ENCODE assay signal across 12 cellular contexts in genomic region chr3:114650808-114651207, GRCh38.
DNase-seq lines count a peak whose midpoint lies in the region; ATAC-seq and TF ChIP-seq lines count a peak whose summit lies in the region.
"Had no signal": no experiment of that assay in that cellular context is flagged by ENCODE, and none has a peak within 500 bp of the region (broad histone marks: within the 10 kb centered on the region; RNA-seq: fewer than 3 reads in every experiment).

No MANE protein-coding gene starts in this region.

- H3K14ac ChIP-seq in mesenchymal stem cell (ENCODE audit: low read length in 2 of 2) = no peak overlapping the region

- TF ChIP-seq CTCF in AG09309 (IDR thresholded peaks at IDR 0.05; ENCODE audit: control insufficient read depth, insufficient read depth, low read depth, low read length, missing control alignments) = no peak
- no peak for TF ChIP-seq CTCF in choroid plexus epithelial cell (conservative IDR thresholded peaks at IDR 0.05; ENCODE audit: low read depth, low read length)
- TF ChIP-seq CTCF in body of pancreas (IDR thresholded peaks at IDR 0.05) = no peak

- TF ChIP-seq POLR2A in body of pancreas (IDR thresholded peaks at IDR 0.05) = no peak

- intact Hi-C loops in body of pancreas (cut with DNase I) = no loop called here

- H3K18ac ChIP-seq in mesenchymal stem cell (ENCODE audit: low read depth in 1 of 2, low read length in 2 of 2) = no peak overlapping the region

- no peak overlapping the region for H4K8ac ChIP-seq in mesenchymal stem cell (ENCODE audit: low read length)

- no peak overlapping the region for H2AK5ac ChIP-seq in mesenchymal stem cell (ENCODE audit: low read length, severe bottlenecking)

- H3K23ac ChIP-seq in mesenchymal stem cell (ENCODE audit: low read length in 2 of 2) = no peak overlapping the region

- H3K4me3 ChIP-seq in AG09309 (ENCODE audit: control insufficient read depth, low read depth, low read length) (no peak overlapping the region), choroid plexus epithelial cell (ENCODE audit: low read depth, low read length) (no peak overlapping the region), mesenchymal stem cell (ENCODE audit: insufficient read depth in 1 of 2, low read depth in 1 of 2, low read length in 2 of 2) (no peak overlapping the region), body of pancreas (no peak overlapping the region)

- H3K27ac ChIP-seq in mesenchymal stem cell (ENCODE audit: low read length, poor library complexity, severe bottlenecking) (no peak overlapping the region), body of pancreas (peak overlapping the region in 1 of 4 donors; percentile 13)

- no peak overlapping the region for H3K4me2 ChIP-seq in mesenchymal stem cell (ENCODE audit: low read length, poor library complexity, severe bottlenecking)

- no peaks in the 10 kb centered on the region for H3K36me3 ChIP-seq in mesenchymal stem cell (ENCODE audit: control insufficient read depth in 1 of 2, insufficient read depth in 2 of 2, low read depth in 1 of 2, low read length in 2 of 2)
- H3K36me3 ChIP-seq in body of pancreas (replicated peaks in 1 of 2; ENCODE audit: insufficient read depth in 1 of 2, low read depth in 2 of 2) = no peaks in the 10 kb centered on the region

- no peak overlapping the region for H2BK120ac ChIP-seq in mesenchymal stem cell (ENCODE audit: low read depth, low read length)

- no peak overlapping the region for H4K91ac ChIP-seq in mesenchymal stem cell (ENCODE audit: low read length)

- DNase-seq in AG09309 (ENCODE audit: low read depth) (peak; percentile 33), HT1080 (ENCODE audit: low read depth) (peak; percentile 66), choroid plexus epithelial cell (ENCODE audit: low read depth) (peak; percentile 67), mesenchymal stem cell (peak; percentile 14), NCI-H2107 treated with DMSO at 0.1 percent for 48 hours (lab: John Stamatoyannopoulos, UW; ENCODE audit: unreplicated experiment) (no peak), body of pancreas (no peak), NCI-H1048 (lab: John Stamatoyannopoulos, UW) (no peak)
- DNase-seq: activated naive CD4-positive, alpha-beta T cell treated with anti-CD3 and anti-CD28 coated beads, Interleukin-2, amount 10 ng/mL, durations not matched to agents 7 days and 5 days; CD8-positive, alpha-beta T cell; stimulated activated CD4-positive, alpha-beta T cell treated with anti-CD3 and anti-CD28 coated beads, Interleukin-4, amount 100 ng/mL, for 24 hours had no signal

- no peak overlapping the region for H2BK5ac ChIP-seq in mesenchymal stem cell (ENCODE audit: low read depth, low read length, poor library complexity, severe bottlenecking)

- no peaks in the 10 kb centered on the region for H3K79me1 ChIP-seq in mesenchymal stem cell (replicated peaks; ENCODE audit: low read length, poor library complexity, severe bottlenecking)

- H3K9ac ChIP-seq in mesenchymal stem cell (ENCODE audit: low read length) = peak overlapping the region; percentile 52

- H3K4ac ChIP-seq in mesenchymal stem cell (ENCODE audit: low read depth in 1 of 2, low read length in 2 of 2) = no peak overlapping the region

- no peak overlapping the region for H2BK15ac ChIP-seq in mesenchymal stem cell (ENCODE audit: low read depth, poor library complexity, severe bottlenecking)

- WGBS in mesenchymal stem cell = no CpG with 5 or more reads among the region's 3 CpGs
- WGBS in body of pancreas, 2 donors = 25 to 32% methylated on average over 3 of the region's 3 CpGs

- no peak overlapping the region for H2AFZ ChIP-seq in mesenchymal stem cell (ENCODE audit: low read depth, low read length)

- no peak for ATAC-seq in HG03175 (IDR thresholded peaks at IDR 0.05; ENCODE audit: unreplicated experiment)
- ATAC-seq in body of pancreas = no peak
- ATAC-seq: CD8-positive, alpha-beta T cell; esophagus mucosa had no signal

- H3K4me1 ChIP-seq in mesenchymal stem cell (ENCODE audit: control insufficient read depth, insufficient read depth, low read depth, low read length) (no peaks in the 10 kb centered on the region), body of pancreas (peaks cover 7% of the 10 kb centered on the region)

- H2BK12ac ChIP-seq in mesenchymal stem cell (ENCODE audit: low read length in 2 of 2) = no peak overlapping the region

- H3K27me3 ChIP-seq in mesenchymal stem cell (ENCODE audit: control insufficient read depth in 1 of 2, insufficient read depth in 1 of 2, low read length in 2 of 2) (no peaks in the 10 kb centered on the region), body of pancreas (no peaks in the 10 kb centered on the region)

- no peaks in the 10 kb centered on the region for H3K9me3 ChIP-seq in mesenchymal stem cell (ENCODE audit: control insufficient read depth, low read length)
- H3K9me3 ChIP-seq in body of pancreas = no peaks in the 10 kb centered on the region

Comparison
In these comparisons a context has a peak if more than half of its experiments do, and no peak if none do; other contexts are left out.
1. DNase-seq: peak in AG09309 (single experiment), HT1080 (single experiment), choroid plexus epithelial cell (single experiment) and mesenchymal stem cell (single experiment); none in NCI-H2107 treated with DMSO at 0.1 percent for 48 hours (single experiment), body of pancreas (0 of 4) and NCI-H1048 (single experiment).